1 cellular context compared by ENCODE assay signal in genomic region chr22:39098026-39098425, GRCh38.
TF ChIP-seq lines count a peak whose summit lies in the region.

No MANE protein-coding gene starts in this region.

TF ChIP-seq in GM23338, 12 proteins besides CTCF, POLR2A, EP300 and RAD21 (continued from another document):
- no peak for TF ChIP-seq ZNF462 (CRISPR knock-in tag; IDR thresholded peaks at IDR 0.05)
